Comparison of ENCODE assay signal across 9 cellular contexts in genomic region chr7:143361552-143362125, GRCh38. TPM values are rescaled to one million over a fixed set of nuclear protein-coding genes. Genes with fewer than 3 reads are reported as not detected.
DNase-seq lines count a peak whose midpoint lies in the region; ATAC-seq and TF ChIP-seq lines count a peak whose summit lies in the region.
"Had no signal": no experiment of that assay in that cellular context is flagged by ENCODE, and none has a peak within 500 bp of the region (broad histone marks: within the 10 kb centered on the region; RNA-seq: fewer than 3 reads in every experiment).

No MANE protein-coding gene starts in this region.

- H3K27me3 ChIP-seq in GM23248 (replicated peaks; ENCODE audit: insufficient read depth) (peaks cover 37% of the 10 kb centered on the region), PC-9 (ENCODE audit: insufficient read depth, low read depth) (peaks cover 60% of the 10 kb centered on the region), gastrocnemius medialis (peaks cover 29 to 43% (median 39%) of the 10 kb centered on the region in 3 donors)

- TF ChIP-seq POLR2A in gastrocnemius medialis (IDR thresholded peaks at IDR 0.05): no peak

- H3K4me2 ChIP-seq in GM23248 (ENCODE audit: unreplicated experiment) (peak overlapping the region; percentile 76), PC-9 (peak overlapping the region; percentile 94)

- H4K20me1 ChIP-seq in GM23248 (ENCODE audit: insufficient read depth) (no peaks in the 10 kb centered on the region), PC-9 (ENCODE audit: insufficient read depth) (no peaks in the 10 kb centered on the region)

- POLR2A ChIA-PET in PC-9 (lab: Charles Lee; ENCODE audit: unreplicated experiment): no interaction called here

- H3K4me3 ChIP-seq in GM23248: peak overlapping the region; percentile 72
- H3K4me3 ChIP-seq in PC-9: peak overlapping the region; percentile 76
- peak overlapping the region; percentile 56 to 64 for H3K4me3 ChIP-seq in foreskin fibroblast (ENCODE audit: low read depth in 1 of 2, low read length in 2 of 2)
- peak overlapping the region; percentile 53 to 65 (median 58) for H3K4me3 ChIP-seq in gastrocnemius medialis

- H3K36me3 ChIP-seq in GM23248 (ENCODE audit: low read depth) (no peaks in the 10 kb centered on the region), PC-9 (ENCODE audit: low read depth) (no peaks in the 10 kb centered on the region), gastrocnemius medialis (no peaks in the 10 kb centered on the region)

- ATAC-seq in gastrocnemius medialis: no peak
- no peak for ATAC-seq in HG02763 (IDR thresholded peaks at IDR 0.05; ENCODE audit: unreplicated experiment)
- no peak for ATAC-seq in omental fat pad (ENCODE audit: low FRiP score)

- 0 to 2% methylated on average over 2 to 45 of the region's 45 CpGs for WGBS in GM23248 (ENCODE audit: low coverage in 1 of 2, low lambda C conversion rate in 2 of 2, missing lambda C conversion rate in 2 of 2), 2 experiments

- H3F3A ChIP-seq in GM23248 (ENCODE audit: insufficient read depth) (no peaks in the 10 kb centered on the region), PC-9 (ENCODE audit: insufficient read depth, low read depth) (peaks cover 13% of the 10 kb centered on the region; the same call in 1 of the 2 replicates)

- intact Hi-C loops in PC-9 (cut with micrococcal nuclease; ENCODE audit: unreplicated experiment): no loop called here
- intact Hi-C loops in gastrocnemius medialis (cut with DNase I; ENCODE audit: low total_unique reads): no loop called here

- CTCF ChIA-PET in PC-9 (lab: Charles Lee): interaction anchor here (0.7 kb wide), 1 partner anchor 16 kb away, joined by 9 read pairs; no protein-coding TSS in a partner anchor

- H3K9me3 ChIP-seq in GM23248 (ENCODE audit: low read depth) (no peaks in the 10 kb centered on the region), PC-9 (ENCODE audit: insufficient read depth, low read depth) (no peaks in the 10 kb centered on the region), gastrocnemius medialis (no peaks in the 10 kb centered on the region)

- DNase-seq in GM23248: peak; percentile 31
- DNase-seq in PC-9: no peak
- no peak for DNase-seq in foreskin fibroblast
- no peak for DNase-seq in gastrocnemius medialis
- DNase-seq in omental fat pad (ENCODE audit: low spot score): no peak
- no peak for DNase-seq in NCI-H1436 treated with DMSO at 0.1 percent for 48 hours (lab: John Stamatoyannopoulos, UW)
- no peak for DNase-seq in SW 1271 (lab: John Stamatoyannopoulos, UW)

- peak overlapping the region; percentile 89 for H2AFZ ChIP-seq in GM23248
- H2AFZ ChIP-seq in PC-9: peak overlapping the region; percentile 80

- no peak overlapping the region; the same call in 1 of the 2 replicates for H3K9ac ChIP-seq in GM23248

- no peaks in the 10 kb centered on the region for H3K79me2 ChIP-seq in GM23248 (ENCODE audit: insufficient read depth)
- no peaks in the 10 kb centered on the region for H3K79me2 ChIP-seq in PC-9 (ENCODE audit: low read depth)

- BruUV-seq in PC-9 (replicated peaks; lab: Mats Ljungman, UMichigan): no TSS peak

- H3K4me1 ChIP-seq in GM23248 (ENCODE audit: insufficient read depth): no peaks in the 10 kb centered on the region
- H3K4me1 ChIP-seq in PC-9 (replicated peaks; ENCODE audit: insufficient read depth): peaks cover 9% of the 10 kb centered on the region; the same call in 1 of the 2 replicates
- H3K4me1 ChIP-seq in gastrocnemius medialis: peaks cover 5 to 10% of the 10 kb centered on the region in 2 donors

- in situ Hi-C loops in GM23248 (cut with MboI) (no loop called here), gastrocnemius medialis (cut with MboI; ENCODE audit: low sequenced_read_pairs in 4 of 4) (no loop called here)

- H3K9me2 ChIP-seq in GM23248 (ENCODE audit: insufficient read depth) (no peaks in the 10 kb centered on the region), PC-9 (ENCODE audit: insufficient read depth) (no peaks in the 10 kb centered on the region)

- H3K27ac ChIP-seq in GM23248: no peak overlapping the region
- H3K27ac ChIP-seq in PC-9: no peak overlapping the region
- no peak overlapping the region for H3K27ac ChIP-seq in gastrocnemius medialis

- TF ChIP-seq CTCF in PC-9 (conservative IDR thresholded peaks at IDR 0.05): no peak
- TF ChIP-seq CTCF in foreskin fibroblast (IDR thresholded peaks at IDR 0.05; ENCODE audit: low read depth, low read length): no peak
- TF ChIP-seq CTCF in gastrocnemius medialis (IDR thresholded peaks at IDR 0.05 in 4 of 5, conservative IDR thresholded peaks at IDR 0.05 in 1 of 5): no peak
- no peak for TF ChIP-seq CTCF in omental fat pad (IDR thresholded peaks at IDR 0.05)

RNA-seq across cellular contexts. Expression of gene FAM131B, which starts 0.9 kb away (rescaled TPM):
- 3.0 TPM in 2 replicates for total RNA-seq in GM23248 (2014; rRNA removed; shearing (Covaris generic))
- polyA plus RNA-seq in GM23248 (2016; fragmentation: Nextera tagmentation; extraction: Ambion mirVana): 0.50 and 1.1 TPM in 2 replicates
- total RNA-seq in PC-9 (2021) (0.65 and 0.80 TPM in 2 replicates), gastrocnemius medialis (1 to 10 TPM in 1 of 4 donors, under 1 TPM in 2, not detected in 1; 0.33 to 1.2 (median 0.38) TPM), omental fat pad (1 to 10 TPM in 1 of 4 donors, under 1 TPM in 3; 0.56 to 1.2 (median 0.77) TPM)

RNA-seq across cellular contexts. Expression of gene ZYX, which starts 19.5 kb away (rescaled TPM):
- total RNA-seq in GM23248 (2014; rRNA removed; shearing (Covaris generic)): 140 and 148 TPM in 2 replicates
- 380 and 396 TPM in 2 replicates for polyA plus RNA-seq in GM23248 (2016; fragmentation: Nextera tagmentation; extraction: Ambion mirVana)
- total RNA-seq in PC-9 (2021) (145 and 167 TPM in 2 replicates), gastrocnemius medialis (10 to 100 TPM; 27.1 to 81.8 (median 43.2) TPM), omental fat pad (100 to 1,000 TPM in 1 of 4 donors, 10 to 100 TPM in 3; 48.2 to 138 (median 62.8) TPM)

RNA-seq across cellular contexts. Expression of gene CLCN1, which starts 45.7 kb away (rescaled TPM):
- not detected in 2 replicates for total RNA-seq in GM23248 (2014; rRNA removed; shearing (Covaris generic))
- polyA plus RNA-seq in GM23248 (2016; fragmentation: Nextera tagmentation; extraction: Ambion mirVana): not detected in 2 replicates
- total RNA-seq in PC-9 (2021) (0.15 TPM in 1 of 2 replicates, not detected in the other), gastrocnemius medialis (1 to 10 TPM in 3 of 4 donors, under 1 TPM in 1; 0.92 to 2.9 (median 1.7) TPM), omental fat pad (under 1 TPM in 2 of 4 donors, not detected in 2; 0.24 to 0.79 TPM)

RNA-seq across cellular contexts. Expression of gene EPHA1, which starts 47.0 kb away (rescaled TPM):
- not detected in 2 replicates for total RNA-seq in GM23248 (2014; rRNA removed; shearing (Covaris generic))
- 0.80 and 0.83 TPM in 2 replicates for polyA plus RNA-seq in GM23248 (2016; fragmentation: Nextera tagmentation; extraction: Ambion mirVana)
- total RNA-seq in PC-9 (2021) (35.5 and 39.3 TPM in 2 replicates), gastrocnemius medialis (not detected), omental fat pad (under 1 TPM in 2 of 4 donors, not detected in 2; 0.13 to 0.46 TPM)
- total RNA-seq: NCI-H460 had no signal
